11 cellular contexts compared by ENCODE assay signal in genomic region chr3:171936231-171936841, GRCh38.
DNase-seq lines count a peak whose midpoint lies in the region; ATAC-seq and TF ChIP-seq lines count a peak whose summit lies in the region.
"Had no signal": no experiment of that assay in that cellular context is flagged by ENCODE, and none has a peak within 500 bp of the region (broad histone marks: within the 10 kb centered on the region; RNA-seq: fewer than 3 reads in every experiment).

No MANE protein-coding gene starts in this region.

- no peaks in the 10 kb centered on the region for H3K79me2 ChIP-seq in osteoblast (ENCODE audit: insufficient read depth, low read length)

- peak overlapping the region; percentile 45 for H2AFZ ChIP-seq in osteoblast (ENCODE audit: low read length)

- H3K27ac ChIP-seq in epithelial cell of prostate (peak overlapping the region; percentile 74), osteoblast (ENCODE audit: low read depth, low read length) (peak overlapping the region; percentile 76)
- H3K27ac ChIP-seq: vagina had no signal

- H3K4me3 ChIP-seq in osteoblast (ENCODE audit: insufficient read depth, low read length) = peak overlapping the region; percentile 5
- H3K4me3 ChIP-seq: vagina had no signal

- DNase-seq in EL = peak; percentile 79
- DNase-seq in NOMO-1 (lab: John Stamatoyannopoulos, UW; ENCODE audit: unreplicated experiment in 2 of 2) = peak; percentile 67 to 70
- DNase-seq in epithelial cell of prostate (ENCODE audit: low read depth, low spot score) = peak; percentile 85
- peak; percentile 83 for DNase-seq in osteoblast (ENCODE audit: insufficient read length, low spot score, missing footprints)
- DNase-seq in stimulated activated CD8-positive, alpha-beta memory T cell treated with anti-CD3 and anti-CD28 coated beads, Interleukin-4, amount 100 ng/mL, for 48 hours = no peak
- DNase-seq: NCI-H187 treated with DMSO at 0.1 percent for 48 hours; stimulated activated CD4-positive, alpha-beta T cell treated with anti-CD3 and anti-CD28 coated beads, Interleukin-4, amount 100 ng/mL, for 1 hour had no signal

- H3K36me3 ChIP-seq in osteoblast (ENCODE audit: insufficient read depth, low read length) = no peaks in the 10 kb centered on the region
- H3K36me3 ChIP-seq: vagina had no signal

- H3K27me3 ChIP-seq in osteoblast (ENCODE audit: insufficient read depth, low read length) = no peaks in the 10 kb centered on the region
- H3K27me3 ChIP-seq: vagina had no signal

- no peak for TF ChIP-seq CTCF in osteoblast (IDR thresholded peaks at IDR 0.05; ENCODE audit: extremely low read depth, low read depth, low read length)

- H3K4me2 ChIP-seq in osteoblast (ENCODE audit: insufficient read depth, low read length) = peak overlapping the region; percentile 38

- H3K4me1 ChIP-seq in osteoblast (ENCODE audit: insufficient read depth, low read length) = peaks cover 22% of the 10 kb centered on the region
- H3K4me1 ChIP-seq: vagina had no signal

- no peaks in the 10 kb centered on the region for H4K20me1 ChIP-seq in osteoblast (ENCODE audit: insufficient read depth, low read length)

- ATAC-seq in GM21360 (IDR thresholded peaks at IDR 0.05; ENCODE audit: unreplicated experiment) (no peak), HG02840 (IDR thresholded peaks at IDR 0.05; ENCODE audit: low FRiP score, unreplicated experiment) (no peak), GM18511 (IDR thresholded peaks at IDR 0.05; ENCODE audit: unreplicated experiment) (no peak)

- no peaks in the 10 kb centered on the region for H3K9me3 ChIP-seq in osteoblast (ENCODE audit: low read depth, low read length)
- H3K9me3 ChIP-seq: vagina had no signal
